In the genomic region with DNA sequence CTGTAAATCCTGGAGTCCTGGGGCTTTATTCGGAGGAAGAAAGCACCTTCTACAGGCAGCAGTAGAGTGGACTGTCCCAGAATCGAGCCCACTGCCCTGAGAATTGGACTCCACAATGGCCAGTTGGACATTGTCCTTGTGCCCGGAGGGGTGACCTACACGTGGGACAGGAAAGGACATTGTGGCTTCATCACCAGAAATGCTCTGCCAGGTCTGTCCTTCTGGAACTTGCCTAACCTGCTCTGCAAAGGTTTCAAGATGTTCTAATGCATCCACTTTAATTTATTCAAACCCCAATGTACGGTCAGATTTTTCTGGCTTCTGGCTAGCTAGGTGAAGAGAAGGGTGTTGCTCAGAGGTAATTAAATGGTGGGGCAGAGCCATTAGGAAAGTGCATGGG, we compare ENCODE assay signal across 23 cellular contexts.
"Had no signal": no experiment of that assay in that cellular context is flagged by ENCODE, and none has a peak within 500 bp of the region (broad histone marks: within the 10 kb centered on the region; RNA-seq: fewer than 3 reads in every experiment).

No MANE protein-coding gene starts in this region.

- H3K4me3 Mint-ChIP-seq: memory B cell; natural killer cell; neural crest cell; stimulated activated naive CD8-positive, alpha-beta T cell treated with anti-CD3 and anti-CD28 coated beads, Interleukin-15, amount 100 ng/mL, for 72 hours had no signal

- H3K4me1 ChIP-seq: gastrocnemius medialis, pancreas, suprapubic skin, vagina had no signal

- H3K27ac ChIP-seq: coronary artery, gastrocnemius medialis, neutrophil, pancreas, suprapubic skin, vagina had no signal

- H3K27me3 ChIP-seq: gastrocnemius medialis, pancreas, right lobe of liver, suprapubic skin, transverse colon, vagina had no signal

- H3K4me3 ChIP-seq: coronary artery, gastrocnemius medialis, lung, pancreas, right lobe of liver, suprapubic skin, transverse colon, vagina had no signal

- H3K9me3 ChIP-seq: neutrophil, pancreas, right lobe of liver, suprapubic skin, transverse colon, vagina had no signal

- DNase-seq: dermis blood vessel endothelial cell; effector memory CD4-positive, alpha-beta T cell; foreskin fibroblast; gastrocnemius medialis; head of caudate nucleus; natural killer cell; pancreas; right lobe of liver; small intestine; stimulated activated CD4-positive, alpha-beta T cell treated with anti-CD3 and anti-CD28 coated beads, Interleukin-12 subunit alpha, Interleukin-12 subunit beta, amount 100 ng/mL, for 4 hours; stimulated activated CD4-positive, alpha-beta T cell treated with anti-CD3 and anti-CD28 coated beads, Interleukin-1b, Interleukin-23, amount 100 ng/mL, for 48 hours; stimulated activated CD4-positive, alpha-beta T cell treated with anti-CD3 and anti-CD28 coated beads, Interleukin-4, amount 100 ng/mL, for 1 hour; stimulated activated CD8-positive, alpha-beta memory T cell treated with anti-CD3 and anti-CD28 coated beads, Interleukin-4, amount 100 ng/mL, for 48 hours; stimulated activated naive CD4-positive, alpha-beta T cell; stimulated activated naive CD8-positive, alpha-beta T cell treated with anti-CD3 and anti-CD28 coated beads, Interleukin-15, amount 100 ng/mL, for 72 hours; transverse colon had no signal

- H3K27ac Mint-ChIP-seq: memory B cell; natural killer cell; stimulated activated naive CD8-positive, alpha-beta T cell treated with anti-CD3 and anti-CD28 coated beads, Interleukin-15, amount 100 ng/mL, for 72 hours had no signal

- H3K36me3 ChIP-seq: gastrocnemius medialis, neutrophil, pancreas, right lobe of liver, suprapubic skin, transverse colon, vagina had no signal
